ENCODE assay signal across 25 cellular contexts in the genomic region with DNA sequence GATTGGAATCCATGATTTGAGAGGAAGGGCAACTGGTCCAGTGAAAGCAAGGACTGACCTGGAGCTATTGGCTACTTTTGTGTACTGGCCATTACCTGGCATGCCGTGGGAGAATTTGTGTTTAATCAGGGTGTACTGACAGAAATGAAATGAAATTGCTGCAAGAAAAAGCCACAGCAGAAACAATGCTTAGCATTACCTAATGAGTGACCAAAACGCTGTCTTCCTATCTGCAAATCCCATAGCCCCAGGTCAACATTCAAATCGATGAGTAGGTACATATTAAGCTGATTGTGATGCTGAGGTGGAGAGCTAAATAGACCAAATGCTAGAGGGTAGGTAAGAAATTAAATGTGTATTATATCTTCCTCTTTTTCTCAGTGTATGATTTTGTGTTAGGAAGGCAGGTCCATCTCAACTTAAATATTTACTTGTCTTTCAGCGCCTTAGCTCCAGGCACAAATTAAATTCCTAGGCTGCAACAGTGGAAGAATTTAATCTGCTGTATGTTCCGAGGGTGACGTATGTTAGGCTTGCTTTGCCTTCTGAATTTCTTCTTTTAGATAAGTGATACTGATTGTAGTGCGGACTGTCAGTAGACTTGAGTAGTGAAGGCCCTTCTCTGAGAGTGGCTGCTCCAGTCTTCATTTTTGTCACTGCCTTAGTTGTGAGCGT.
"Had no signal": no experiment of that assay in that cellular context is flagged by ENCODE, and none has a peak within 500 bp of the region (broad histone marks: within the 10 kb centered on the region; RNA-seq: fewer than 3 reads in every experiment).

No MANE protein-coding gene starts in this region.

- H3K9me3 ChIP-seq: gastrocnemius medialis, ovary, suprapubic skin, transverse colon, upper lobe of right lung, uterus had no signal

- H3K4me1 ChIP-seq: gastrocnemius medialis, suprapubic skin, transverse colon, upper lobe of right lung, uterus had no signal

- H3K4me2 ChIP-seq: smooth muscle cell had no signal

- H3K36me3 ChIP-seq: gastrocnemius medialis, ovary, suprapubic skin, transverse colon, upper lobe of right lung, uterus had no signal

- H3K27me3 ChIP-seq: gastrocnemius medialis, ovary, suprapubic skin, transverse colon, upper lobe of right lung, uterus had no signal

- DNase-seq: dorsolateral prefrontal cortex; effector CD4-positive, alpha-beta T cell; foreskin fibroblast; gastrocnemius medialis; head of caudate nucleus; mesendoderm; midbrain; naive thymus-derived CD8-positive, alpha-beta T cell; nephron progenitor cell; occipital lobe; ovary; stimulated activated CD4-positive, alpha-beta T cell treated with anti-CD3 and anti-CD28 coated beads, Interleukin-12 subunit alpha, Interleukin-12 subunit beta, amount 100 ng/mL, for 4 hours; stimulated activated CD4-positive, alpha-beta T cell treated with anti-CD3 and anti-CD28 coated beads, Interleukin-1b, Interleukin-23, amount 100 ng/mL, for 48 hours; stimulated activated CD4-positive, alpha-beta T cell treated with anti-CD3 and anti-CD28 coated beads, Interleukin-4, amount 100 ng/mL, for 1 hour; stimulated activated CD8-positive, alpha-beta memory T cell treated with anti-CD3 and anti-CD28 coated beads, Interleukin-4, amount 100 ng/mL, for 48 hours; stimulated activated naive CD4-positive, alpha-beta T cell; stimulated activated naive CD8-positive, alpha-beta T cell treated with anti-CD3 and anti-CD28 coated beads, Interleukin-15, amount 100 ng/mL, for 72 hours; transverse colon; upper lobe of right lung; uterus had no signal

- H3K27ac ChIP-seq: dorsolateral prefrontal cortex, gastrocnemius medialis, ovary, suprapubic skin, transverse colon, upper lobe of right lung, uterus had no signal

- ATAC-seq: gastrocnemius medialis; naive thymus-derived CD8-positive, alpha-beta T cell; sciatic nerve; stimulated activated naive CD8-positive, alpha-beta T cell treated with anti-CD3 and anti-CD28 coated beads, Interleukin-15, amount 100 ng/mL, for 72 hours; upper lobe of right lung had no signal

- H3K4me3 ChIP-seq: dorsolateral prefrontal cortex, gastrocnemius medialis, ovary, smooth muscle cell, suprapubic skin, transverse colon, upper lobe of right lung, uterus had no signal

- FAIRE-seq: colon, keratinocyte had no signal
